Comparison of ENCODE assay signal across 15 cellular contexts in the genomic region with DNA sequence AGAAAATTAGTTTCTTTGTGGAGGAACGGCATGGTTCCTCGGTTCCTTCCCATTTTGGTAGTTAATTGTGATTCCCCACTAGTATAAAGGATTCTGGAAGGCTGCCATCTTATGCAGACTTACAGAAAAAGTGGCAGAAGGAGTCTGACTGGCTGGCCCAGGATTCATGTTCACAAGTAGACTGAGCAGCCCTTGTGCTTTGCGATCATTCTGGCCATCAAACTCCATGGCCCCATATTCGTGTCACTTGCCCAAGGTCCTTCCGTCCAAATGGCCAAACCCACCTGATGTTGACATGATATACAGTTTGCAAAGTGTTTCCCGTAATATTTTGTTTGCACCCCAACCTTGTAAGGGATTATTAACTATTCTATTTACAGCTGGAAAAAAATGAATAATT.
DNase-seq lines count a peak whose midpoint lies in the region; ATAC-seq, FAIRE-seq and TF ChIP-seq lines count a peak whose summit lies in the region.
"Had no signal": no experiment of that assay in that cellular context is flagged by ENCODE, and none has a peak within 500 bp of the region (broad histone marks: within the 10 kb centered on the region; RNA-seq: fewer than 3 reads in every experiment).

No MANE protein-coding gene starts in this region.

- no peak for TF ChIP-seq EP300 in A549 (IDR thresholded peaks at IDR 0.05)

- no peak for TF ChIP-seq POLR2A in A549 (IDR thresholded peaks at IDR 0.05; ENCODE audit: low read length)

- 72% methylated on average over 6 of the region's 6 CpGs for WGBS in A549 (ENCODE audit: missing lambda C conversion rate)
- 57 to 73% (median 58%) methylated on average over 6 of the region's 6 CpGs for WGBS in psoas muscle, 3 donors

- DNase-seq in A549 (ENCODE audit: low read depth in 1 of 2, low spot score in 1 of 2) (peak in 1 of 2 experiments; percentile 39), NCI-H69 (lab: John Stamatoyannopoulos, UW) (peak; percentile 26), epithelial cell of prostate (ENCODE audit: low read depth, low spot score) (no peak), psoas muscle (no peak), NCI-H1436 treated with DMSO at 0.1 percent for 48 hours (lab: John Stamatoyannopoulos, UW) (no peak)
- DNase-seq in activated CD8-positive, alpha-beta memory T cell treated with anti-CD3 and anti-CD28 coated beads, Interleukin-2, amount 10 ng/mL, durations not matched to agents 7 days and 5 days, result no peak
- DNase-seq: NCI-H1930, NCI-H82 had no signal

- no peak for FAIRE-seq in A549 (lab: Jason Lieb, UNC)
- FAIRE-seq: GM19239 had no signal

- no peaks in the 10 kb centered on the region for H3K27me3 ChIP-seq in psoas muscle (ENCODE audit: insufficient read depth in 3 of 3, low read length in 2 of 3)
- H3K27me3 ChIP-seq: BE2C had no signal

- peaks cover 13% of the 10 kb centered on the region for H3K4me1 Mint-ChIP-seq in activated CD8-positive, alpha-beta memory T cell treated with anti-CD3 and anti-CD28 coated beads, Interleukin-2, amount 10 ng/mL, durations not matched to agents 7 days and 5 days
- H3K4me1 Mint-ChIP-seq: WTC11 had no signal

- H3K36me3 ChIP-seq in psoas muscle (ENCODE audit: insufficient read depth in 1 of 2, low read depth in 1 of 2), result no peaks in the 10 kb centered on the region
- H3K36me3 ChIP-seq: BE2C had no signal

- no peak for ATAC-seq in A549
- ATAC-seq in psoas muscle, result no peak
- ATAC-seq in HG03432 (IDR thresholded peaks at IDR 0.05; ENCODE audit: unreplicated experiment), result no peak
- ATAC-seq in activated CD8-positive, alpha-beta memory T cell treated with anti-CD3 and anti-CD28 coated beads, Interleukin-2, amount 10 ng/mL, durations not matched to agents 7 days and 5 days, result no peak
- no peak for ATAC-seq in HG03196 (IDR thresholded peaks at IDR 0.05; ENCODE audit: unreplicated experiment)
- ATAC-seq: WTC11 had no signal

- peaks cover 23% of the 10 kb centered on the region for H3K36me3 Mint-ChIP-seq in activated CD8-positive, alpha-beta memory T cell treated with anti-CD3 and anti-CD28 coated beads, Interleukin-2, amount 10 ng/mL, durations not matched to agents 7 days and 5 days

- intact Hi-C loops in psoas muscle (cut with DNase I), result no loop called here

- no peak overlapping the region for H3K4me3 Mint-ChIP-seq in activated CD8-positive, alpha-beta memory T cell treated with anti-CD3 and anti-CD28 coated beads, Interleukin-2, amount 10 ng/mL, durations not matched to agents 7 days and 5 days
- H3K4me3 Mint-ChIP-seq: WTC11 had no signal

- H3K4me1 ChIP-seq in A549 (peaks cover 43% of the 10 kb centered on the region), psoas muscle (peaks cover 5% of the 10 kb centered on the region)
- H3K4me1 ChIP-seq: BE2C had no signal

- H3K27ac Mint-ChIP-seq in activated CD8-positive, alpha-beta memory T cell treated with anti-CD3 and anti-CD28 coated beads, Interleukin-2, amount 10 ng/mL, durations not matched to agents 7 days and 5 days, result no peak overlapping the region
- H3K27ac Mint-ChIP-seq: WTC11 had no signal

- H3K4me2 ChIP-seq in A549, result peak overlapping the region; percentile 60

- CTCF ChIA-PET in A549 (lab: Yijun Ruan, JAX), result interaction anchor here (0.9 to 2.0 kb wide), 6 partner anchors 19 to 1251 kb away, joined by 3 to 6 read pairs (median 3); a partner anchor contains a TSS
- CTCF ChIA-PET in activated CD8-positive, alpha-beta memory T cell treated with anti-CD3 and anti-CD28 coated beads, Interleukin-2, amount 10 ng/mL, durations not matched to agents 7 days and 5 days (lab: Charles Lee), result no interaction called here

- no peaks in the 10 kb centered on the region for H3K27me3 Mint-ChIP-seq in activated CD8-positive, alpha-beta memory T cell treated with anti-CD3 and anti-CD28 coated beads, Interleukin-2, amount 10 ng/mL, durations not matched to agents 7 days and 5 days

- H3K27ac ChIP-seq in A549 (peak overlapping the region; percentile 89 to 95), epithelial cell of prostate (peak overlapping the region; percentile 57), psoas muscle (peak overlapping the region; percentile 68)
- H3K27ac ChIP-seq: HL-60 had no signal

- TF ChIP-seq CTCF in A549 (IDR thresholded peaks at IDR 0.05) (no peak), psoas muscle (IDR thresholded peaks at IDR 0.05) (no peak)

- peaks cover 3% of the 10 kb centered on the region for H3K9me3 Mint-ChIP-seq in activated CD8-positive, alpha-beta memory T cell treated with anti-CD3 and anti-CD28 coated beads, Interleukin-2, amount 10 ng/mL, durations not matched to agents 7 days and 5 days (ENCODE audit: low read depth)

- TF ChIP-seq RAD21 in A549 (conservative IDR thresholded peaks at IDR 0.05 in 1 of 2, IDR thresholded peaks at IDR 0.05 in 1 of 2), result no peak

- POLR2A ChIA-PET in A549 (lab: Yijun Ruan, JAX), result interaction anchor here (0.6 to 1.7 kb wide), 6 partner anchors 99 to 298 kb away, joined by 3 to 16 read pairs (median 5); a partner anchor contains a TSS

- H3K4me3 ChIP-seq in A549 (no peak overlapping the region), psoas muscle (no peak overlapping the region)
- H3K4me3 ChIP-seq: lung had no signal

- H3K9me3 ChIP-seq in A549 (peaks cover 13% of the 10 kb centered on the region; the same call in 2 of the 3 replicates), psoas muscle (no peaks in the 10 kb centered on the region)
- H3K9me3 ChIP-seq: BE2C had no signal

TF ChIP-seq in A549, 52 proteins besides CTCF, POLR2A, EP300 and RAD21:
- peak; percentile 56; the same call in 1 of the 2 replicates for TF ChIP-seq ZSCAN20 (CRISPR knock-in tag; IDR thresholded peaks at IDR 0.05)
- peak; percentile 80; the same call in 1 of the 2 replicates for TF ChIP-seq EHF (CRISPR knock-in tag; IDR thresholded peaks at IDR 0.05)
- no peak for TF ChIP-seq ZNF302 (CRISPR knock-in tag; IDR thresholded peaks at IDR 0.05)
- TF ChIP-seq TP53 (CRISPR knock-in tag; IDR thresholded peaks at IDR 0.05), result no peak
- TF ChIP-seq FOSB (CRISPR knock-in tag; IDR thresholded peaks at IDR 0.05), result 0 out of 2 replicates have a peak, but pooled peaks have one; percentile 53
- no peak for TF ChIP-seq ESRRA (IDR thresholded peaks at IDR 0.05; ENCODE audit: borderline replicate concordance, low read length)
- TF ChIP-seq, protein P1, sequence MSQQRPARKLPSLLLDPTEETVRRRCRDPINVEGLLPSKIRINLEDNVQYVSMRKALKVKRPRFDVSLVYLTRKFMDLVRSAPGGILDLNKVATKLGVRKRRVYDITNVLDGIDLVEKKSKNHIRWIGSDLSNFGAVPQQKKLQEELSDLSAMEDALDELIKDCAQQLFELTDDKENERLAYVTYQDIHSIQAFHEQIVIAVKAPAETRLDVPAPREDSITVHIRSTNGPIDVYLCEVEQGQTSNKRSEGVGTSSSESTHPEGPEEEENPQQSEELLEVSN (IDR thresholded peaks at IDR 0.05; ENCODE audit: borderline replicate concordance, low read depth), result no peak
- TF ChIP-seq SMC3 (IDR thresholded peaks at IDR 0.05), result no peak
- peak; percentile 66; the same call in 1 of the 2 replicates for TF ChIP-seq HEYL (CRISPR knock-in tag; IDR thresholded peaks at IDR 0.05)
- no peak for TF ChIP-seq KDM5A (IDR thresholded peaks at IDR 0.05)
- TF ChIP-seq, protein P2, sequence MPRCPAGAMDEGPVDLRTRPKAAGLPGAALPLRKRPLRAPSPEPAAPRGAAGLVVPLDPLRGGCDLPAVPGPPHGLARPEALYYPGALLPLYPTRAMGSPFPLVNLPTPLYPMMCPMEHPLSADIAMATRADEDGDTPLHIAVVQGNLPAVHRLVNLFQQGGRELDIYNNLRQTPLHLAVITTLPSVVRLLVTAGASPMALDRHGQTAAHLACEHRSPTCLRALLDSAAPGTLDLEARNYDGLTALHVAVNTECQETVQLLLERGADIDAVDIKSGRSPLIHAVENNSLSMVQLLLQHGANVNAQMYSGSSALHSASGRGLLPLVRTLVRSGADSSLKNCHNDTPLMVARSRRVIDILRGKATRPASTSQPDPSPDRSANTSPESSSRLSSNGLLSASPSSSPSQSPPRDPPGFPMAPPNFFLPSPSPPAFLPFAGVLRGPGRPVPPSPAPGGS (IDR thresholded peaks at IDR 0.05), result no peak
- no peak for TF ChIP-seq NPAS2 (CRISPR knock-in tag; IDR thresholded peaks at IDR 0.05; ENCODE audit: borderline replicate concordance)
- no peak for TF ChIP-seq BHLHE40 (IDR thresholded peaks at IDR 0.05; ENCODE audit: low read depth, low read length)
- TF ChIP-seq MYC (IDR thresholded peaks at IDR 0.05; ENCODE audit: borderline replicate concordance, low read length), result no peak
- peak; percentile 50; the same call in 1 of the 2 replicates for TF ChIP-seq HOXB13 (CRISPR knock-in tag; IDR thresholded peaks at IDR 0.05; ENCODE audit: low read depth)
- TF ChIP-seq HOXB5 (CRISPR knock-in tag; IDR thresholded peaks at IDR 0.05), result peak; percentile 48; the same call in 1 of the 2 replicates
